16 cellular contexts compared by ENCODE assay signal in the genomic region with DNA sequence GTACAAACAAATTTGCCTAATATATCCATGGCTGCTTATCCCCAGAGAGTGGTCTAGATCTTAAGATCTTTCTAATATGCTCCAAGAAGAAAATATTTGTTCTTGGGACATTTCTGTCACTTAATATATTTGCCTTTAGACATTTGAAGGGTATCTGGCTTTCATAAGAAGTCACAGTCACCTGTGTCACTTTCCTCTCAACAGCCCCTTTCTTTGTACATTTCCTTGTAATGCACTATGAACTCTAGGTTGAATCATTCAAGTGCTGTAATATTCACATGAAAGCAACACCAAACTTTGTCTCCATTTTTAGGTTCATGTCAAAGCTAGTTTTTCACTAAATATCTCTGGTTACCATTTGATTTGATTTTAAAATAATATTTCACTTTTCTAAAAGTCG. TPM values are rescaled to one million over a fixed set of nuclear protein-coding genes. Genes with fewer than 3 reads are reported as not detected.
A peak's percentile ranks its signal among the peaks of the same experiment; 100 is the strongest.
DNase-seq lines count a peak whose midpoint lies in the region; ATAC-seq, FAIRE-seq and TF ChIP-seq lines count a peak whose summit lies in the region.
"Had no signal": no experiment of that assay in that cellular context is flagged by ENCODE, and none has a peak within 500 bp of the region (broad histone marks: within the 10 kb centered on the region; RNA-seq: fewer than 3 reads in every experiment).

No MANE protein-coding gene starts in this region.

- H3K9me3 ChIP-seq in pancreas (no peaks in the 10 kb centered on the region), thyroid gland (no peaks in the 10 kb centered on the region)
- H3K9me3 ChIP-seq: adrenal gland, BLaER1, gastrocnemius medialis had no signal

- no peaks in the 10 kb centered on the region for H3K9me3 Mint-ChIP-seq in Calu3 (ENCODE audit: low read depth, unreplicated experiment)
- H3K9me3 Mint-ChIP-seq: activated B cell treated with CpG ODN at 0.5 μM for 24 hours, naive B cell had no signal

- H3K36me3 ChIP-seq in pancreas: no peaks in the 10 kb centered on the region
- H3K36me3 ChIP-seq in thyroid gland: no peaks in the 10 kb centered on the region
- H3K36me3 ChIP-seq: adrenal gland, BLaER1, gastrocnemius medialis had no signal

- no peak for FAIRE-seq in pancreas (lab: Jason Lieb, UNC)
- FAIRE-seq: endometrium had no signal

- intact Hi-C loops in Calu3 (cut with micrococcal nuclease; ENCODE audit: unreplicated experiment) (loop anchor here (5.0 kb wide), 1 partner anchor 64 kb away; no protein-coding TSS in a partner anchor), pancreas (cut with DNase I) (no loop called here), thyroid gland (cut with DNase I) (no loop called here)

- in situ Hi-C loops in ACHN (cut with HindIII; ENCODE audit: low pct_ligation_motif_present, low pct_unique_long_range_greater_than_20kb, low sequenced_read_pairs): no loop called here

- CTCF ChIA-PET in Calu3 (lab: Charles Lee): interaction anchor here (0.5 kb wide), 1 partner anchor 13 kb away, joined by 3 read pairs; no protein-coding TSS in a partner anchor

- ATAC-seq in pancreas (no peak), GM19397 (IDR thresholded peaks at IDR 0.05; ENCODE audit: unreplicated experiment) (no peak)
- ATAC-seq: gastrocnemius medialis had no signal

- peak overlapping the region; percentile 76 for H3K27ac Mint-ChIP-seq in Calu3 (ENCODE audit: unreplicated experiment)
- H3K27ac Mint-ChIP-seq: activated B cell treated with CpG ODN at 0.5 μM for 24 hours, naive B cell had no signal

- H3K27me3 Mint-ChIP-seq in Calu3 (ENCODE audit: unreplicated experiment): no peaks in the 10 kb centered on the region
- H3K27me3 Mint-ChIP-seq: activated B cell treated with CpG ODN at 0.5 μM for 24 hours, naive B cell had no signal

- H3K36me3 Mint-ChIP-seq in Calu3 (ENCODE audit: insufficient read depth, unreplicated experiment): peaks cover 6% of the 10 kb centered on the region
- H3K36me3 Mint-ChIP-seq: naive B cell had no signal

- no peaks in the 10 kb centered on the region for H3K27me3 ChIP-seq in pancreas
- H3K27me3 ChIP-seq in thyroid gland: no peaks in the 10 kb centered on the region
- H3K27me3 ChIP-seq: adrenal gland, BLaER1, gastrocnemius medialis had no signal

- H3K4me1 ChIP-seq in pancreas: peaks cover 0 to 13% (median 4%) of the 10 kb centered on the region in 3 donors
- H3K4me1 ChIP-seq in thyroid gland: peaks cover 0 to 7% of the 10 kb centered on the region in 2 donors
- H3K4me1 ChIP-seq: BLaER1 had no signal

- H3K4me3 Mint-ChIP-seq in Calu3 (ENCODE audit: low read depth, unreplicated experiment): no peak overlapping the region
- H3K4me3 Mint-ChIP-seq: activated B cell treated with CpG ODN at 0.5 μM for 24 hours, naive B cell had no signal

- H3K4me3 ChIP-seq in pancreas: no peak overlapping the region
- H3K4me3 ChIP-seq in thyroid gland (replicated peaks in 1 of 3): no peak overlapping the region
- H3K4me3 ChIP-seq: adrenal gland, BLaER1, gastrocnemius medialis had no signal

- WGBS in pancreas, 2 donors: 91 to 95% methylated on average over 1 of the region's 1 CpG
- WGBS in thyroid gland, 2 donors: 95 to 98% methylated on average over 1 of the region's 1 CpG

- no peak for TF ChIP-seq POLR2A in thyroid gland (IDR thresholded peaks at IDR 0.05)

- TF ChIP-seq CTCF in Calu3 (IDR thresholded peaks at IDR 0.05; ENCODE audit: unreplicated experiment): no peak
- TF ChIP-seq CTCF in VCaP (conservative IDR thresholded peaks at IDR 0.05): no peak
- TF ChIP-seq CTCF in pancreas (IDR thresholded peaks at IDR 0.05): no peak
- no peak for TF ChIP-seq CTCF in thyroid gland (IDR thresholded peaks at IDR 0.05)

- H3K27ac ChIP-seq in VCaP: peak overlapping the region; percentile 75
- H3K27ac ChIP-seq in pancreas: no peak overlapping the region
- H3K27ac ChIP-seq in thyroid gland: no peak overlapping the region
- H3K27ac ChIP-seq: adrenal gland, BLaER1, gastrocnemius medialis had no signal

- H3K4me1 Mint-ChIP-seq in Calu3 (ENCODE audit: low read depth, unreplicated experiment): peaks cover 55% of the 10 kb centered on the region

- BruUV-seq in Calu3 (replicated peaks; lab: Mats Ljungman, UMichigan): no TSS peak

- DNase-seq in ACHN (peak; percentile 12), Calu3 (no peak), kidney tubule cell (ENCODE audit: low spot score) (peak; percentile 56), DMS53 treated with DMSO at 0.1 percent for 48 hours (lab: John Stamatoyannopoulos, UW; ENCODE audit: unreplicated experiment) (no peak), pancreas (no peak), thyroid gland (no peak)
- DNase-seq: activated B cell treated with CpG ODN at 0.5 μM for 24 hours, adrenal gland, gastrocnemius medialis, naive B cell, NCI-H1436, NCI-H446 had no signal

RNA-seq across cellular contexts. Expression of gene NABP1, which starts 41.4 kb away (rescaled TPM):
- total RNA-seq in Calu3 (2022): 63.9 and 71.8 TPM in 2 replicates
- 10 to 100 TPM in 2 of 6 donors, 1 to 10 TPM in 4; 2.9 to 12.8 (median 6.2) TPM for total RNA-seq in pancreas
- polyA plus RNA-seq in pancreas: 1 to 10 TPM; 4.3 to 5.0 TPM
- total RNA-seq in thyroid gland: 10 to 100 TPM in 1 of 4 donors, 1 to 10 TPM in 3; 5.7 to 28.6 (median 7.9) TPM

Comparison
In these comparisons a context has a peak if more than half of its experiments do, and no peak if none do; other contexts are left out.
1. DNase-seq: peak in ACHN (single experiment) and kidney tubule cell (single experiment); none in Calu3 (single experiment), DMS53 treated with DMSO at 0.1 percent for 48 hours (single experiment), pancreas (0 of 6) and thyroid gland (0 of 2).